ENCODE assay signal across 9 cellular contexts in genomic region chr3:46087871-46088270, GRCh38.
DNase-seq lines count a peak whose midpoint lies in the region; ATAC-seq and TF ChIP-seq lines count a peak whose summit lies in the region.
"Had no signal": no experiment of that assay in that cellular context is flagged by ENCODE, and none has a peak within 500 bp of the region (broad histone marks: within the 10 kb centered on the region; RNA-seq: fewer than 3 reads in every experiment).

No MANE protein-coding gene starts in this region.

- H3K27ac Mint-ChIP-seq in CD14-positive monocyte: peak overlapping the region; percentile 11 to 100 (median 81)
- no peak overlapping the region for H3K27ac Mint-ChIP-seq in activated T-helper 17 cell treated with anti-CD3 and anti-CD28 coated beads, Interleukin-2, amount 50 U/mL, for 72 hours
- H3K27ac Mint-ChIP-seq in CD4-positive, alpha-beta T cell: no peak overlapping the region

- H3K9me3 ChIP-seq in HEK293 (ENCODE audit: control insufficient read depth, insufficient read depth, low read depth, low read length): no peaks in the 10 kb centered on the region
- H3K9me3 ChIP-seq in left lung: no peaks in the 10 kb centered on the region
- no peaks in the 10 kb centered on the region for H3K9me3 ChIP-seq in CD4-positive, alpha-beta T cell (ENCODE audit: control insufficient read depth, low read length)
- H3K9me3 ChIP-seq in WERI-Rb-1 (ENCODE audit: severe bottlenecking): no peaks in the 10 kb centered on the region

- POLR2A ChIA-PET in HEK293 (lab: Yijun Ruan, JAX): no interaction called here
- POLR2A ChIA-PET in CD4-positive, alpha-beta T cell (lab: Charles Lee): interaction anchor here (1.2 to 1.6 kb wide), 2 partner anchors 11 to 149 kb away, joined by 3 read pairs; no protein-coding TSS in a partner anchor

- CTCF ChIA-PET in HEK293 (lab: Yijun Ruan, JAX): interaction anchor here (0.9 to 1.4 kb wide), 4 partner anchors 23 to 294 kb away, joined by 3 to 5 read pairs (median 3); no protein-coding TSS in a partner anchor
- CTCF ChIA-PET in CD4-positive, alpha-beta T cell (lab: Charles Lee): interaction anchor here (1.1 to 1.7 kb wide), 2 partner anchors 9 to 285 kb away, joined by 4 to 7 read pairs; no protein-coding TSS in a partner anchor

- no peak overlapping the region for H3K27ac ChIP-seq in HEK293 (ENCODE audit: extremely low read depth, low read depth, low read length)
- H3K27ac ChIP-seq in left lung: peak overlapping the region in 1 of 2 donors; percentile 97
- no peak overlapping the region for H3K27ac ChIP-seq in CD4-positive, alpha-beta T cell (ENCODE audit: low read depth, low read length)
- no peak overlapping the region for H3K27ac ChIP-seq in WERI-Rb-1

- H3K4me3 Mint-ChIP-seq in CD14-positive monocyte: no peak overlapping the region
- no peak overlapping the region for H3K4me3 Mint-ChIP-seq in activated T-helper 17 cell treated with anti-CD3 and anti-CD28 coated beads, Interleukin-2, amount 50 U/mL, for 72 hours
- H3K4me3 Mint-ChIP-seq in CD4-positive, alpha-beta T cell: no peak overlapping the region

- no peaks in the 10 kb centered on the region for H3K36me3 ChIP-seq in HEK293 (ENCODE audit: control insufficient read depth in 2 of 2, insufficient read depth in 1 of 2, low read length in 2 of 2)
- no peaks in the 10 kb centered on the region for H3K36me3 ChIP-seq in left lung
- no peaks in the 10 kb centered on the region for H3K36me3 ChIP-seq in WERI-Rb-1

- intact Hi-C loops in CD14-positive monocyte (cut with micrococcal nuclease) (loop anchor here (2.0 to 5.0 kb wide), 7 partner anchors 104 to 354 kb away; partner anchors contain the start of genes CCR1 (in 2 of the 2), CCR5 (in 1 of the 2), CCR5AS (in 1 of the 2) and CCRL2 (in 1 of the 2)), left lung (cut with DNase I) (loop anchor here in 1 of 2 donors (5.0 to 10.0 kb wide), 2 partner anchors 124 to 287 kb away; partner anchors contain the start of gene CCR5)
- intact Hi-C loops in CD4-positive, alpha-beta T cell (cut with DNase I, micrococcal nuclease): no loop called here

- peaks cover 0 to 1% (median 0%) of the 10 kb centered on the region in 7 donors for H3K9me3 Mint-ChIP-seq in CD14-positive monocyte
- no peaks in the 10 kb centered on the region for H3K9me3 Mint-ChIP-seq in activated T-helper 17 cell treated with anti-CD3 and anti-CD28 coated beads, Interleukin-2, amount 50 U/mL, for 72 hours
- H3K9me3 Mint-ChIP-seq in CD4-positive, alpha-beta T cell: no peaks in the 10 kb centered on the region

- DNase-seq in CD14-positive monocyte (ENCODE audit: low spot score): peak; percentile 69
- no peak for DNase-seq in left lung
- no peak for DNase-seq in CD4-positive, alpha-beta T cell
- no peak for DNase-seq in WERI-Rb-1
- DNase-seq: NCI-H524 treated with DMSO at 0.1 percent for 48 hours had no signal

- H3K4me1 Mint-ChIP-seq in CD14-positive monocyte: peaks cover 65% of the 10 kb centered on the region
- H3K4me1 Mint-ChIP-seq in activated T-helper 17 cell treated with anti-CD3 and anti-CD28 coated beads, Interleukin-2, amount 50 U/mL, for 72 hours: peaks cover 13% of the 10 kb centered on the region
- H3K4me1 Mint-ChIP-seq in CD4-positive, alpha-beta T cell (ENCODE audit: low read depth): no peaks in the 10 kb centered on the region

- peaks cover 0 to 8% (median 4%) of the 10 kb centered on the region in 3 donors for H3K27me3 Mint-ChIP-seq in CD14-positive monocyte (ENCODE audit: low read depth in 3 of 3)
- peaks cover 3% of the 10 kb centered on the region for H3K27me3 Mint-ChIP-seq in activated T-helper 17 cell treated with anti-CD3 and anti-CD28 coated beads, Interleukin-2, amount 50 U/mL, for 72 hours
- no peaks in the 10 kb centered on the region for H3K27me3 Mint-ChIP-seq in CD4-positive, alpha-beta T cell

- ATAC-seq in left lung (peak; percentile 20), GM18502 (IDR thresholded peaks at IDR 0.05; ENCODE audit: poor library complexity, unreplicated experiment) (no peak)
- no peak for ATAC-seq in activated T-helper 17 cell treated with anti-CD3 and anti-CD28 coated beads, Interleukin-2, amount 50 U/mL, for 72 hours (replicated peaks)
- no peak for ATAC-seq in CD4-positive, alpha-beta T cell (ENCODE audit: poor library complexity)

- H3K4me1 ChIP-seq in HEK293 (ENCODE audit: control insufficient read depth, insufficient read depth, low read length) (no peaks in the 10 kb centered on the region), left lung (peaks cover 7 to 67% of the 10 kb centered on the region in 2 donors)

- no peaks in the 10 kb centered on the region for H3K27me3 ChIP-seq in left lung
- H3K27me3 ChIP-seq in CD4-positive, alpha-beta T cell (ENCODE audit: control insufficient read depth, insufficient read depth, low read length): no peaks in the 10 kb centered on the region
- peaks cover 45% of the 10 kb centered on the region for H3K27me3 ChIP-seq in WERI-Rb-1 (ENCODE audit: insufficient read depth, low read depth, severe bottlenecking)

- H3K4me3 ChIP-seq in HEK293 (ENCODE audit: low read depth, low read length) (no peak overlapping the region), WI38 (ENCODE audit: low read depth, low read length) (no peak overlapping the region), left lung (no peak overlapping the region), WERI-Rb-1 (ENCODE audit: low read depth, low read length) (no peak overlapping the region)

- TF ChIP-seq CTCF in CD14-positive monocyte (IDR thresholded peaks at IDR 0.05) (peak; percentile 70), HEK293 (tag by site-specific recombination; IDR thresholded peaks at IDR 0.05) (no peak), WI38 (IDR thresholded peaks at IDR 0.05; ENCODE audit: low read depth, low read length) (peak; percentile 19), left lung (IDR thresholded peaks at IDR 0.05) (peak in 1 of 2 donors; percentile 28), WERI-Rb-1 (IDR thresholded peaks at IDR 0.05; ENCODE audit: low read depth, low read length) (no peak)
- no peak for TF ChIP-seq CTCF in CD4-positive, alpha-beta T cell (IDR thresholded peaks at IDR 0.05)

- H3K36me3 Mint-ChIP-seq in CD14-positive monocyte: peaks cover 9 to 12% of the 10 kb centered on the region in 2 donors
- H3K36me3 Mint-ChIP-seq in activated T-helper 17 cell treated with anti-CD3 and anti-CD28 coated beads, Interleukin-2, amount 50 U/mL, for 72 hours (ENCODE audit: low read depth): no peaks in the 10 kb centered on the region
- no peaks in the 10 kb centered on the region for H3K36me3 Mint-ChIP-seq in CD4-positive, alpha-beta T cell (ENCODE audit: low read depth)

TF ChIP-seq in HEK293, 187 proteins besides CTCF, POLR2A, EP300 and RAD21:
- TF ChIP-seq ZNF654 (tag by site-specific recombination; IDR thresholded peaks at IDR 0.05; ENCODE audit: low read depth): 0 out of 2 replicates have a peak, but pooled peaks have one; percentile 5
- TF ChIP-seq, protein P1, sequence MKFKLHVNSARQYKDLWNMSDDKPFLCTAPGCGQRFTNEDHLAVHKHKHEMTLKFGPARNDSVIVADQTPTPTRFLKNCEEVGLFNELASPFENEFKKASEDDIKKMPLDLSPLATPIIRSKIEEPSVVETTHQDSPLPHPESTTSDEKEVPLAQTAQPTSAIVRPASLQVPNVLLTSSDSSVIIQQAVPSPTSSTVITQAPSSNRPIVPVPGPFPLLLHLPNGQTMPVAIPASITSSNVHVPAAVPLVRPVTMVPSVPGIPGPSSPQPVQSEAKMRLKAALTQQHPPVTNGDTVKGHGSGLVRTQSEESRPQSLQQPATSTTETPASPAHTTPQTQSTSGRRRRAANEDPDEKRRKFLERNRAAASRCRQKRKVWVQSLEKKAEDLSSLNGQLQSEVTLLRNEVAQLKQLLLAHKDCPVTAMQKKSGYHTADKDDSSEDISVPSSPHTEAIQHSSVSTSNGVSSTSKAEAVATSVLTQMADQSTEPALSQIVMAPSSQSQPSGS (tag by site-specific recombination; IDR thresholded peaks at IDR 0.05; ENCODE audit: low read depth): no peak

Comparison
In these comparisons a context has a peak if more than half of its experiments do, and no peak if none do; other contexts are left out.
1. H3K27ac Mint-ChIP-seq: peak in CD14-positive monocyte (7 of 7); none in activated T-helper 17 cell treated with anti-CD3 and anti-CD28 coated beads, Interleukin-2, amount 50 U/mL, for 72 hours (single experiment) and CD4-positive, alpha-beta T cell (single experiment).
2. CTCF ChIP-seq: peak in CD14-positive monocyte (single experiment) and WI38 (single experiment); none in HEK293 (single experiment), CD4-positive, alpha-beta T cell (single experiment) and WERI-Rb-1 (single experiment).
3. intact Hi-C loops: an anchor here in CD14-positive monocyte (2.0 to 5.0 kb wide); none called in CD4-positive, alpha-beta T cell.